Comparison of ENCODE assay signal across 19 cellular contexts in genomic region chr7:14385074-14385473, GRCh38.
DNase-seq lines count a peak whose midpoint lies in the region; ATAC-seq and TF ChIP-seq lines count a peak whose summit lies in the region.
"Had no signal": no experiment of that assay in that cellular context is flagged by ENCODE, and none has a peak within 500 bp of the region (broad histone marks: within the 10 kb centered on the region; RNA-seq: fewer than 3 reads in every experiment).

No MANE protein-coding gene starts in this region.

- no peaks in the 10 kb centered on the region for H3K9me3 ChIP-seq in GM23248 (ENCODE audit: low read depth)
- H3K9me3 ChIP-seq: SJSA1 had no signal

- 66 to 70% methylated on average over 3 of the region's 3 CpGs for WGBS in GM23248 (ENCODE audit: low coverage in 1 of 2, low lambda C conversion rate in 2 of 2, missing lambda C conversion rate in 2 of 2), 2 experiments

- peaks cover 22% of the 10 kb centered on the region for H3K4me1 ChIP-seq in ACC112 (ENCODE audit: control insufficient read depth, insufficient read depth, low read length, unreplicated experiment)
- H3K4me1 ChIP-seq in GM23248 (ENCODE audit: insufficient read depth), result peaks cover 27% of the 10 kb centered on the region
- H3K4me1 ChIP-seq: SJSA1 had no signal

- DNase-seq in GM23248, result peak; percentile 56
- DNase-seq in NCI-H226, result peak; percentile 59
- DNase-seq in fibroblast of mammary gland (ENCODE audit: low read depth), result peak; percentile 30
- DNase-seq in NCI-H1092 treated with DMSO at 0.1 percent for 48 hours (lab: John Stamatoyannopoulos, UW), result no peak
- DNase-seq in NCI-H510A (lab: John Stamatoyannopoulos, UW), result no peak
- DNase-seq in stimulated activated naive CD4-positive, alpha-beta T cell treated with Interleukin-2 at 50 U/mL for 16 hours (lab: John Stamatoyannopoulos, UW), result no peak
- DNase-seq: 8988T, C1 segment of cervical spinal cord, DMS79 treated with DMSO at 0.1 percent for 48 hours, KBM-7, NCI-H1417 treated with DMSO at 0.1 percent for 48 hours, NCI-H187 treated with DMSO at 0.1 percent for 48 hours, NCI-H2227 treated with DMSO at 0.1 percent for 48 hours, NCI-H524 treated with DMSO at 0.1 percent for 48 hours had no signal

- H2AFZ ChIP-seq in ACC112 (ENCODE audit: low read length, unreplicated experiment) (peak overlapping the region; percentile 72), GM23248 (peak overlapping the region; percentile 34)

- H3K4me2 ChIP-seq in GM23248 (ENCODE audit: unreplicated experiment), result no peak overlapping the region

- no peaks in the 10 kb centered on the region for H3K27me3 ChIP-seq in ACC112 (ENCODE audit: insufficient read depth, low read length)
- H3K27me3 ChIP-seq in GM23248 (replicated peaks; ENCODE audit: insufficient read depth), result no peaks in the 10 kb centered on the region
- H3K27me3 ChIP-seq: SJSA1 had no signal

- H3K79me2 ChIP-seq in ACC112 (ENCODE audit: control insufficient read depth, insufficient read depth, low read length, unreplicated experiment) (no peaks in the 10 kb centered on the region), GM23248 (ENCODE audit: insufficient read depth) (no peaks in the 10 kb centered on the region)

- no peak for TF ChIP-seq CTCF in fibroblast of mammary gland (conservative IDR thresholded peaks at IDR 0.05; ENCODE audit: control insufficient read depth, insufficient read depth, low read depth, low read length)

- no peak overlapping the region for H3K4me3 ChIP-seq in ACC112 (ENCODE audit: low read depth, low read length)
- H3K4me3 ChIP-seq in GM23248, result no peak overlapping the region
- H3K4me3 ChIP-seq in fibroblast of mammary gland (ENCODE audit: control insufficient read depth, low read depth, low read length), result no peak overlapping the region
- H3K4me3 ChIP-seq: SJSA1 had no signal

- H3K27ac ChIP-seq in ACC112 (ENCODE audit: low read depth, low read length) (no peak overlapping the region), GM23248 (no peak overlapping the region)
- H3K27ac ChIP-seq: SJSA1 had no signal

- H4K20me1 ChIP-seq in GM23248 (ENCODE audit: insufficient read depth), result no peaks in the 10 kb centered on the region

- no peak for ATAC-seq in GM21737 (IDR thresholded peaks at IDR 0.05; ENCODE audit: unreplicated experiment)
- ATAC-seq: HCT116, Panc1 had no signal

- H3K9ac ChIP-seq in GM23248, result no peak overlapping the region

- H3F3A ChIP-seq in GM23248 (ENCODE audit: insufficient read depth), result peaks cover 25% of the 10 kb centered on the region; the same call in 1 of the 2 replicates

- H3K36me3 ChIP-seq in ACC112 (ENCODE audit: insufficient read depth, low read length), result no peaks in the 10 kb centered on the region
- H3K36me3 ChIP-seq in GM23248 (ENCODE audit: low read depth), result no peaks in the 10 kb centered on the region
- H3K36me3 ChIP-seq: SJSA1 had no signal

- in situ Hi-C loops in GM23248 (cut with MboI), result no loop called here

- H3K9me2 ChIP-seq in GM23248 (ENCODE audit: insufficient read depth), result no peaks in the 10 kb centered on the region

Comparison
In these comparisons a context has a peak if more than half of its experiments do, and no peak if none do; other contexts are left out.
1. DNase-seq: peak in GM23248 (single experiment), NCI-H226 (single experiment) and fibroblast of mammary gland (single experiment); none in NCI-H1092 treated with DMSO at 0.1 percent for 48 hours (single experiment), NCI-H510A (single experiment) and stimulated activated naive CD4-positive, alpha-beta T cell treated with Interleukin-2 at 50 U/mL for 16 hours (single experiment).